ENCODE assay signal across 25 cellular contexts in the genomic region with DNA sequence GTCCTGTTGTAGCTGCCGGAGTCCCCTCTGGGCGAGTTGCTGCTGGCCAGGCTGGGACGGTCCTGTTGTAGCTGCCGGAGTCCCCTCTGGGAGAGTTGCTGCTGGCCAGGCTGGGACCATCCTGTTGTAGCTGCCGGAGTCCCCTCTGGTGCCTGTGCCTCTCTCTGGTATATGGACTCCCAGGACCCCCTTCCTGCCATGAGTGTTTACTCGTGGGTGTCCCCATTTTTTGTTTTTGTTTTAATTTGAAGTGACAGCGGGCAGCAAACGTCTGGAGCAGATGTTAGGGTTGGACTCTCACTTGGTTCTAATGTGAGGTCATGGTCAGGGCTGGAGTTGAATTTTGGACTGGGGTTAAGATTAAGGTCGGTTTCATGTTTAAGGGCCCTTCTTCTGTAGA. TPM values are rescaled to one million over a fixed set of nuclear protein-coding genes. Genes with fewer than 3 reads are reported as not detected.
DNase-seq lines count a peak whose midpoint lies in the region; TF ChIP-seq lines count a peak whose summit lies in the region.
"Had no signal": no experiment of that assay in that cellular context is flagged by ENCODE, and none has a peak within 500 bp of the region (broad histone marks: within the 10 kb centered on the region; RNA-seq: fewer than 3 reads in every experiment).

No MANE protein-coding gene starts in this region.

- no peaks in the 10 kb centered on the region for H3K27me3 ChIP-seq in neural progenitor cell
- H3K27me3 ChIP-seq: Peyer's patch, SJCRH30 had no signal

- no peaks in the 10 kb centered on the region for H3K36me3 Mint-ChIP-seq in activated T-cell treated with anti-CD3 and anti-CD28 coated beads, Interleukin-2, amount 50 U/mL, for 24 hours (ENCODE audit: low read depth)
- H3K36me3 Mint-ChIP-seq in CD14-positive monocyte (no peaks in the 10 kb centered on the region), endothelial cell (ENCODE audit: low read depth, unreplicated experiment) (peaks cover 62% of the 10 kb centered on the region), neural progenitor cell (peaks cover 31% of the 10 kb centered on the region)
- H3K36me3 Mint-ChIP-seq: CD4-positive, alpha-beta memory T cell had no signal

- H2AFZ ChIP-seq in neural progenitor cell (replicated peaks) = no peak overlapping the region
- H2AFZ ChIP-seq: GM23248 had no signal

- peak; percentile 8 for DNase-seq in activated T-cell treated with anti-CD3 and anti-CD28 coated beads, Interleukin-2, amount 50 U/mL, for 24 hours
- no peak for DNase-seq in activated T-cell treated with anti-CD3 and anti-CD28 coated beads for 4 hours
- DNase-seq in CD14-positive monocyte (ENCODE audit: low spot score) = no peak
- no peak for DNase-seq in endothelial cell (ENCODE audit: low spot score)
- no peak for DNase-seq in neural progenitor cell (ENCODE audit: low spot score)
- no peak for DNase-seq in activated CD4-positive, alpha-beta T cell treated with anti-CD3 and anti-CD28 coated beads for 48 hours
- DNase-seq in AG08395 (ENCODE audit: low spot score) = no peak
- no peak for DNase-seq in CD1c-positive myeloid dendritic cell (ENCODE audit: extremely low spot score)
- DNase-seq: BE2C; Caco-2; CD4-positive, alpha-beta memory T cell; DMS153; GM23248; H9; HFFc6; NCI-H1092; NCI-H146; NCI-H2029; NCI-H226; NCI-H510A treated with DMSO at 0.1 percent for 48 hours; NCI-H748 treated with DMSO at 0.1 percent for 48 hours; SJCRH30 had no signal

- intact Hi-C loops in CD14-positive monocyte (cut with micrococcal nuclease) = no loop called here

- H3F3A ChIP-seq in neural progenitor cell (ENCODE audit: low read depth) = no peaks in the 10 kb centered on the region

- H3K79me2 ChIP-seq in neural progenitor cell (ENCODE audit: low read depth) = no peaks in the 10 kb centered on the region

- peaks cover 5% of the 10 kb centered on the region for H3K27me3 Mint-ChIP-seq in activated T-cell treated with anti-CD3 and anti-CD28 coated beads, Interleukin-2, amount 50 U/mL, for 24 hours
- H3K27me3 Mint-ChIP-seq in CD14-positive monocyte (ENCODE audit: low read depth in 3 of 3) (peaks cover 2% of the 10 kb centered on the region in 3 donors), endothelial cell (ENCODE audit: unreplicated experiment) (peaks cover 22% of the 10 kb centered on the region), neural progenitor cell (ENCODE audit: insufficient read depth, low read depth) (peaks cover 2% of the 10 kb centered on the region)

- no peaks in the 10 kb centered on the region for H3K36me3 ChIP-seq in neural progenitor cell
- H3K36me3 ChIP-seq: BE2C, Peyer's patch, SJCRH30 had no signal

- no peak overlapping the region for H3K4me3 Mint-ChIP-seq in activated T-cell treated with anti-CD3 and anti-CD28 coated beads, Interleukin-2, amount 50 U/mL, for 24 hours
- H3K4me3 Mint-ChIP-seq in CD14-positive monocyte (peak overlapping the region; percentile 16 to 76), endothelial cell (ENCODE audit: unreplicated experiment) (peak overlapping the region; percentile 89), neural progenitor cell (no peak overlapping the region)
- H3K4me3 Mint-ChIP-seq: CD4-positive, alpha-beta memory T cell; H9; HFFc6 had no signal

- H3K9ac ChIP-seq in neural progenitor cell = no peak overlapping the region
- H3K9ac ChIP-seq: GM23248 had no signal

- no peaks in the 10 kb centered on the region for H3K9me3 Mint-ChIP-seq in activated T-cell treated with anti-CD3 and anti-CD28 coated beads, Interleukin-2, amount 50 U/mL, for 24 hours
- H3K9me3 Mint-ChIP-seq in CD14-positive monocyte (peaks cover 0 to 6% (median 3%) of the 10 kb centered on the region in 7 donors), endothelial cell (ENCODE audit: unreplicated experiment) (no peaks in the 10 kb centered on the region), neural progenitor cell (peaks cover 11% of the 10 kb centered on the region)

- TF ChIP-seq CTCF in CD14-positive monocyte (IDR thresholded peaks at IDR 0.05) (no peak), endothelial cell (IDR thresholded peaks at IDR 0.05; ENCODE audit: unreplicated experiment) (no peak), neural progenitor cell (IDR thresholded peaks at IDR 0.05) (no peak)

- no peak overlapping the region for H3K4me2 ChIP-seq in neural progenitor cell

- H4K20me1 ChIP-seq in neural progenitor cell (ENCODE audit: low read depth) = no peaks in the 10 kb centered on the region

- H3K4me1 ChIP-seq in neural progenitor cell = no peaks in the 10 kb centered on the region
- H3K4me1 ChIP-seq: BE2C, Caco-2, Peyer's patch, SJCRH30 had no signal

- peaks cover 1% of the 10 kb centered on the region for H3K9me3 ChIP-seq in neural progenitor cell (ENCODE audit: low read depth)
- H3K9me3 ChIP-seq: Peyer's patch, SJCRH30 had no signal

- H3K27ac ChIP-seq in neural progenitor cell = no peak overlapping the region
- H3K27ac ChIP-seq: GM23248, Peyer's patch, SJCRH30 had no signal

- H3K27ac Mint-ChIP-seq in activated T-cell treated with anti-CD3 and anti-CD28 coated beads, Interleukin-2, amount 50 U/mL, for 24 hours = no peak overlapping the region
- H3K27ac Mint-ChIP-seq in CD14-positive monocyte (peak overlapping the region in 6 of 7 donors; percentile 3 to 86 (median 69)), endothelial cell (ENCODE audit: unreplicated experiment) (peak overlapping the region; percentile 89), neural progenitor cell (peak overlapping the region; percentile 72)
- H3K27ac Mint-ChIP-seq: CD4-positive, alpha-beta memory T cell; HFFc6 had no signal

- H3K4me3 ChIP-seq in neural progenitor cell = no peak overlapping the region
- H3K4me3 ChIP-seq: GM23248, Peyer's patch, SJCRH30 had no signal

- peaks cover 2% of the 10 kb centered on the region for H3K4me1 Mint-ChIP-seq in activated T-cell treated with anti-CD3 and anti-CD28 coated beads, Interleukin-2, amount 50 U/mL, for 24 hours (ENCODE audit: low read depth)
- H3K4me1 Mint-ChIP-seq in CD14-positive monocyte (peaks cover 18% of the 10 kb centered on the region), endothelial cell (ENCODE audit: unreplicated experiment) (peaks cover 44% of the 10 kb centered on the region), neural progenitor cell (peaks cover 7% of the 10 kb centered on the region)
- H3K4me1 Mint-ChIP-seq: CD4-positive, alpha-beta memory T cell had no signal

RNA-seq across cellular contexts. Expression of a gene that starts 14.2 kb away (rescaled TPM):
- not detected for polyA plus RNA-seq in CD14-positive monocyte
- total RNA-seq in endothelial cell (ENCODE audit: unreplicated experiment) (223 TPM), neural progenitor cell (ENCODE audit: low replicate concordance) (0.65 and 3.6 TPM in 2 replicates)
- total RNA-seq: CD4-positive, alpha-beta memory T cell; HT-29 had no signal
- polyA plus RNA-seq: CD4-positive, alpha-beta memory T cell had no signal

RNA-seq across cellular contexts. Expression of a gene that starts 51.2 kb away (rescaled TPM):
- polyA plus RNA-seq in CD14-positive monocyte = not detected
- 2.8 TPM for total RNA-seq in endothelial cell (ENCODE audit: unreplicated experiment)
- total RNA-seq in neural progenitor cell (ENCODE audit: low replicate concordance) = not detected in 2 replicates
- total RNA-seq: Caco-2; CD4-positive, alpha-beta memory T cell; G401; GM23248; HFFc6; HT-29; Peyer's patch; SJCRH30 had no signal
- polyA plus RNA-seq: CD4-positive, alpha-beta memory T cell; GM23248 had no signal

RNA-seq across cellular contexts. Expression of a gene that starts 58.8 kb away (rescaled TPM):
- polyA plus RNA-seq in CD14-positive monocyte = 10 to 100 TPM; 11.9 to 12.1 TPM
- total RNA-seq in endothelial cell (ENCODE audit: unreplicated experiment) (59.6 TPM), neural progenitor cell (ENCODE audit: low replicate concordance) (4.2 and 18.4 TPM in 2 replicates)

Comparison
In these comparisons a context has a peak if more than half of its experiments do, and no peak if none do; other contexts are left out.
1. H3K4me3 Mint-ChIP-seq: peak in CD14-positive monocyte (2 of 2) and endothelial cell (single experiment); none in activated T-cell treated with anti-CD3 and anti-CD28 coated beads, Interleukin-2, amount 50 U/mL, for 24 hours (single experiment) and neural progenitor cell (single experiment).
2. RNA of a gene that starts 14.2 kb away (total RNA-seq): 223 TPM in endothelial cell (single experiment); 0.65 to 3.6 TPM in neural progenitor cell; every median in the first group is over 10 times any median in the second.